In the genomic region with DNA sequence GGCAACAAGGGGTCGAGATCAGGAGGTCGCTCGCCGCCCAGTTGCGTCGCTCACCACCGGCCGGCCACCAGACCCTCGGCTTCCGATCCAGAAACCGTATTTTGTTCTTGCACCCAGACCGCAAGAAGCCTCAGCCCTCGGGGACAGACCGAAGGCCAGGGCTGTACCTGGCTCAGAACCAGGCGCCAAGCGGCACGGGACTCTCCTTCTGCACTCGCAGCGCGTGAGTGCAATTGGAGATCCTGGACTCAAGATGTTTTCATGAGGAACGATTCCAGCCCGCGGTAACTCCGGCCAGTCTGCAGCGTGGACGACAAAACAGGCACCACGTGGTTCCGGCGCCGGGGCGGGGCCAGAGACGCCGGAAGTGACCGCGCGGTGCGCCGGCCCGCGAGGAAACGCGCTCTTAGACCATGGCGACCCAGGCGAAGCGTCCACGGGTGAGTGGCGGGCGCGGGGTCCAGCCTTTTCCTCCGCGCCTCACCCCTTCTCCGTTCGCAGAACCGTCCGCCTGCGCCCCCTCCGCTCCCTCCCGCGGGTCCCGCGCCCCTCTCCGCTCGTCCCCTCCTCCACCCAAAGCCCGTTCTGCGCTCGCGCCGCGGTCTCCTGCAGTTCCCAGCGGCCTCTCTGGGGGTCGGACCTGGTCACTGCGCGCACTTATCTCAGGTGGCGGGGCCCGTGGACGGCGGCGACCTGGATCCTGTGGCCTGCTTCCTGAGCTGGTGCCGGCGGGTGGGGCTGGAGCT, we compare ENCODE assay signal across 8 cellular contexts. TPM values are rescaled to one million over a fixed set of nuclear protein-coding genes. Genes with fewer than 3 reads are reported as not detected.
DNase-seq lines count a peak whose midpoint lies in the region; ATAC-seq and TF ChIP-seq lines count a peak whose summit lies in the region.

A gene with protein sequence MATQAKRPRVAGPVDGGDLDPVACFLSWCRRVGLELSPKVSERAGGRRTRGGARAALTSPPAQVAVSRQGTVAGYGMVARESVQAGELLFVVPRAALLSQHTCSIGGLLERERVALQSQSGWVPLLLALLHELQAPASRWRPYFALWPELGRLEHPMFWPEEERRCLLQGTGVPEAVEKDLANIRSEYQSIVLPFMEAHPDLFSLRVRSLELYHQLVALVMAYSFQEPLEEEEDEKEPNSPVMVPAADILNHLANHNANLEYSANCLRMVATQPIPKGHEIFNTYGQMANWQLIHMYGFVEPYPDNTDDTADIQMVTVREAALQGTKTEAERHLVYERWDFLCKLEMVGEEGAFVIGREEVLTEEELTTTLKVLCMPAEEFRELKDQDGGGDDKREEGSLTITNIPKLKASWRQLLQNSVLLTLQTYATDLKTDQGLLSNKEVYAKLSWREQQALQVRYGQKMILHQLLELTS (plus strand): TSS at position 393 of the 746 bp plus-strand sequence. CDS start 21 bp downstream, at position 414.

- H3K27ac ChIP-seq in duodenal mucosa (ENCODE audit: low read depth, low read length), result no peak within 1 kb of the TSS

- peak within 1 kb of the TSS; percentile 51 to 69 for H3K9ac ChIP-seq in duodenal mucosa (ENCODE audit: low read depth in 1 of 2, low read length in 2 of 2)

- no peak for TF ChIP-seq POLR2A in lower leg skin (IDR thresholded peaks at IDR 0.05)

- H3K36me3 ChIP-seq in duodenal mucosa (ENCODE audit: control insufficient read depth in 1 of 2, insufficient read depth in 2 of 2, low read length in 2 of 2), result peaks cover 24 to 34% of the 10 kb centered on the region in 2 donors

- peak; percentile 40 for ATAC-seq in GM18873 (IDR thresholded peaks at IDR 0.05; ENCODE audit: low FRiP score, unreplicated experiment)
- peak; percentile 80 for ATAC-seq in HG03135 (IDR thresholded peaks at IDR 0.05; ENCODE audit: unreplicated experiment)

- WGBS in lower leg skin, 2 donors, result 1% methylated on average over 30 to 40 of the region's 80 CpGs

- intact Hi-C loops in lower leg skin (cut with DNase I; ENCODE audit: low total_unique reads), result no loop called here

- peak; percentile 94 for DNase-seq in AG08396 (ENCODE audit: low spot score)
- peak; percentile 45 to 81 for DNase-seq in NCI-H524 (lab: John Stamatoyannopoulos, UW)
- peak; percentile 84 to 85 for DNase-seq in activated CD4-positive, alpha-beta T cell treated with anti-CD3 and anti-CD28 coated beads, Interleukin-2, amount 50 U/mL, for 48 hours
- peak; percentile 84 to 97 for DNase-seq in lower leg skin (ENCODE audit: low spot score in 2 of 2)
- DNase-seq in stimulated activated CD4-positive, alpha-beta T cell treated with anti-CD3 and anti-CD28 coated beads, Interleukin-4, amount 100 ng/mL, for 48 hours (ENCODE audit: low read depth in 2 of 2), result peak; percentile 69 to 80

- no peaks in the 10 kb centered on the region for H3K27me3 ChIP-seq in duodenal mucosa (ENCODE audit: control insufficient read depth in 1 of 2, insufficient read depth in 2 of 2, low read length in 2 of 2)

- no peaks in the 10 kb centered on the region for H3K9me3 ChIP-seq in duodenal mucosa (ENCODE audit: control insufficient read depth in 1 of 2, low read length in 2 of 2)

- peaks cover 14 to 20% of the 10 kb centered on the region in 2 donors for H3K4me1 ChIP-seq in duodenal mucosa (ENCODE audit: control insufficient read depth in 1 of 2, insufficient read depth in 2 of 2, low read length in 2 of 2)

- TF ChIP-seq CTCF in lower leg skin (IDR thresholded peaks at IDR 0.05), result peak in 1 of 3 donors; percentile 20

- H3K4me3 ChIP-seq in duodenal mucosa (ENCODE audit: low read depth in 1 of 2, low read length in 2 of 2), result peak within 1 kb of the TSS; percentile 77 to 80
- peak within 1 kb of the TSS; percentile 87 for H3K4me3 ChIP-seq in lower leg skin (ENCODE audit: low read depth, poor library complexity, severe bottlenecking)

RNA-seq across cellular contexts. Expression of the gene that starts here (rescaled TPM):
- total RNA-seq in lower leg skin, result 10 to 100 TPM; 32.8 to 74.2 (median 52.9) TPM
